Comparison of ENCODE assay signal across 23 cellular contexts in genomic region chr7:155954550-155955366, GRCh38.
DNase-seq lines count a peak whose midpoint lies in the region; ATAC-seq and TF ChIP-seq lines count a peak whose summit lies in the region.
"Had no signal": no experiment of that assay in that cellular context is flagged by ENCODE, and none has a peak within 500 bp of the region (broad histone marks: within the 10 kb centered on the region; RNA-seq: fewer than 3 reads in every experiment).

No MANE protein-coding gene starts in this region.

- H3K4me1 ChIP-seq in right atrium auricular region (no peaks in the 10 kb centered on the region), heart left ventricle (no peaks in the 10 kb centered on the region), neuronal stem cell (ENCODE audit: control insufficient read depth in 2 of 2, insufficient read depth in 1 of 2, low read depth in 1 of 2, low read length in 2 of 2) (peaks cover 0 to 1% of the 10 kb centered on the region in 2 donors)
- H3K4me1 ChIP-seq: BLaER1 had no signal

- no peak overlapping the region for H3K4me2 ChIP-seq in neuronal stem cell (ENCODE audit: insufficient read depth, low read length, poor library complexity, severe bottlenecking)
- H3K4me2 ChIP-seq: BLaER1 had no signal

- H3K27ac ChIP-seq in right atrium auricular region (no peak overlapping the region), heart left ventricle (no peak overlapping the region), neuronal stem cell (replicated peaks; ENCODE audit: low read length) (no peak overlapping the region)
- H3K27ac ChIP-seq: 22Rv1, BLaER1, HL-60 had no signal

- H4K91ac ChIP-seq in neuronal stem cell (ENCODE audit: low read depth, low read length, poor library complexity): no peak overlapping the region

- TF ChIP-seq POLR2A in heart left ventricle (IDR thresholded peaks at IDR 0.05): no peak

- H3K18ac ChIP-seq in neuronal stem cell (ENCODE audit: low read length): no peak overlapping the region

- ATAC-seq in heart left ventricle: no peak
- no peak for ATAC-seq in HG03095 (IDR thresholded peaks at IDR 0.05; ENCODE audit: unreplicated experiment)
- ATAC-seq in HG03378 (IDR thresholded peaks at IDR 0.05; ENCODE audit: unreplicated experiment): no peak
- ATAC-seq: GM12878, HCT116, K562 had no signal

- no peaks in the 10 kb centered on the region for H3K27me3 Mint-ChIP-seq in type B pancreatic cell
- H3K27me3 Mint-ChIP-seq: CD4-positive, alpha-beta memory T cell had no signal

- H4K8ac ChIP-seq in neuronal stem cell (ENCODE audit: low read depth, low read length): no peak overlapping the region

- no peaks in the 10 kb centered on the region for H3K79me1 ChIP-seq in neuronal stem cell (ENCODE audit: low read depth, low read length)

- peak overlapping the region; percentile 68 for H2BK12ac ChIP-seq in neuronal stem cell (ENCODE audit: low read length)

- H3K36me3 ChIP-seq in right atrium auricular region (no peaks in the 10 kb centered on the region), heart left ventricle (no peaks in the 10 kb centered on the region), neuronal stem cell (replicated peaks in 1 of 2; ENCODE audit: control insufficient read depth in 2 of 2, insufficient read depth in 2 of 2, low read length in 2 of 2) (peaks cover 0 to 2% of the 10 kb centered on the region in 2 donors)
- H3K36me3 ChIP-seq: BLaER1 had no signal

- H3K9me3 ChIP-seq in right atrium auricular region (no peaks in the 10 kb centered on the region), heart left ventricle (no peaks in the 10 kb centered on the region), neuronal stem cell (replicated peaks in 1 of 2; ENCODE audit: control insufficient read depth in 2 of 2, insufficient read depth in 1 of 2, low read depth in 1 of 2, low read length in 2 of 2) (peaks cover 0 to 1% of the 10 kb centered on the region in 2 donors)
- H3K9me3 ChIP-seq: BLaER1 had no signal

- intact Hi-C loops in heart left ventricle (cut with DNase I): no loop called here

- no peak overlapping the region for H3K23ac ChIP-seq in neuronal stem cell (ENCODE audit: low read depth, low read length, poor library complexity)

- H2AFZ ChIP-seq in neuronal stem cell (ENCODE audit: low read length): no peak overlapping the region

- H3K4ac ChIP-seq in neuronal stem cell (ENCODE audit: low read length): no peak overlapping the region

- no peak for TF ChIP-seq CTCF in right atrium auricular region (IDR thresholded peaks at IDR 0.05)
- no peak for TF ChIP-seq CTCF in heart left ventricle (IDR thresholded peaks at IDR 0.05)
- no peak for TF ChIP-seq CTCF in type B pancreatic cell (conservative IDR thresholded peaks at IDR 0.05)

- no peak overlapping the region for H2AK5ac ChIP-seq in neuronal stem cell (ENCODE audit: low read depth, low read length)

- peak overlapping the region; percentile 1 for H3K14ac ChIP-seq in neuronal stem cell (ENCODE audit: low read length)

- peak overlapping the region; percentile 53 for H3K27ac Mint-ChIP-seq in type B pancreatic cell
- H3K27ac Mint-ChIP-seq: CD14-positive monocyte; CD4-positive, alpha-beta memory T cell; HFFc6 had no signal

- no peak overlapping the region for H2BK120ac ChIP-seq in neuronal stem cell (ENCODE audit: low read depth, low read length)

- H3K4me3 Mint-ChIP-seq in type B pancreatic cell: no peak overlapping the region
- H3K4me3 Mint-ChIP-seq: CD14-positive monocyte; CD4-positive, alpha-beta memory T cell; HFFc6 had no signal

- H3K36me3 Mint-ChIP-seq in type B pancreatic cell: no peaks in the 10 kb centered on the region
- H3K36me3 Mint-ChIP-seq: CD14-positive monocyte; CD4-positive, alpha-beta memory T cell had no signal

- no peak overlapping the region for H2BK15ac ChIP-seq in neuronal stem cell (ENCODE audit: low read length)

- WGBS in heart left ventricle, 4 donors: 76 to 85% (median 82%) methylated on average over 22 of the region's 22 CpGs
- no CpG with 5 or more reads among the region's 22 CpGs for WGBS in neuronal stem cell (ENCODE audit: extremely low coverage in 2 of 2, insufficient read length in 2 of 2, insufficient replicate concordance in 1 of 2), 2 donors

- peak overlapping the region; percentile 18 for H3K9ac ChIP-seq in neuronal stem cell (ENCODE audit: low read depth, low read length, poor library complexity)
- H3K9ac ChIP-seq: BLaER1 had no signal

- DNase-seq in right atrium auricular region (ENCODE audit: low spot score): peak; percentile 47
- DNase-seq in heart left ventricle: no peak
- DNase-seq in ecto neural progenitor cell (ENCODE audit: low spot score): peak; percentile 34
- DNase-seq in neuronal stem cell (ENCODE audit: low spot score): no peak
- DNase-seq in type B pancreatic cell (ENCODE audit: extremely low spot score, unreplicated experiment): no peak
- DNase-seq in SK-N-DZ (ENCODE audit: low spot score): no peak
- DNase-seq: CD4-positive, alpha-beta memory T cell; DMS 273 treated with DMSO at 0.1 percent for 48 hours; DMS53; DND-41; EL; GOT3; HFFc6; IMR-90 had no signal

- H3K9me3 Mint-ChIP-seq in type B pancreatic cell: no peaks in the 10 kb centered on the region
- H3K9me3 Mint-ChIP-seq: CD4-positive, alpha-beta memory T cell had no signal

- H3K4me1 Mint-ChIP-seq in type B pancreatic cell (ENCODE audit: unreplicated experiment): no peaks in the 10 kb centered on the region
- H3K4me1 Mint-ChIP-seq: CD14-positive monocyte; CD4-positive, alpha-beta memory T cell had no signal

- no peak overlapping the region for H2BK5ac ChIP-seq in neuronal stem cell (ENCODE audit: low read length)

- no peak overlapping the region for H3K4me3 ChIP-seq in right atrium auricular region
- H3K4me3 ChIP-seq in heart left ventricle: no peak overlapping the region
- no peak overlapping the region for H3K4me3 ChIP-seq in neuronal stem cell (ENCODE audit: low read length in 2 of 2)
- H3K4me3 ChIP-seq: BLaER1, GM12878, K562 had no signal

- H3K27me3 ChIP-seq in right atrium auricular region: no peaks in the 10 kb centered on the region
- peaks cover 0 to 8% (median 0%) of the 10 kb centered on the region in 9 donors for H3K27me3 ChIP-seq in heart left ventricle
- no peaks in the 10 kb centered on the region for H3K27me3 ChIP-seq in neuronal stem cell (ENCODE audit: control insufficient read depth in 3 of 3, insufficient read depth in 3 of 3, low read depth in 1 of 3, low read length in 3 of 3)
- H3K27me3 ChIP-seq: BLaER1 had no signal

Comparison
In these comparisons a context has a peak if more than half of its experiments do, and no peak if none do; other contexts are left out.
1. DNase-seq: peak in right atrium auricular region (single experiment) and ecto neural progenitor cell (single experiment); none in heart left ventricle (0 of 5), neuronal stem cell (single experiment), type B pancreatic cell (single experiment) and SK-N-DZ (single experiment).